13 cellular contexts compared by ENCODE assay signal in the genomic region with DNA sequence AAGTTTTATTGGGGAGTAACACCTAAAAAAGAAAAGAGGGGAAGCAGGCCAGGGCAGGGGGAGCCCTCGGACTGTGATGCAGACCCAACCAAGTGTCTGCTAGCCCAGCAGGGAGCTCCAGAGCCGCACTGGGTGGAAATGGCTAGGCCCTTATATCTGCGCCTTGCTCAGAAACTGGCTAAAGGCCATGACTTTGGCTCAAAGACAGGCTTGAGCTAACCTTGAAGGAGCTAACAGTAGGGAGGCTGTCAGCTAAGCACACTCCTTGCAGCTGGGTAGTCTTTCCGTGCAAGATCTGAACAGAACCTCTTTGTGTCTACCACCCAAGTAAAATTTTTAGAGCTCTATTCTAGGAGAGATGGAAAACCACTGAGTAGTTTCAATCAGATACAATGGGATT. TPM values are rescaled to one million over a fixed set of nuclear protein-coding genes. Genes with fewer than 3 reads are reported as not detected.
A peak's percentile ranks its signal among the peaks of the same experiment; 100 is the strongest.
DNase-seq lines count a peak whose midpoint lies in the region; ATAC-seq lines count a peak whose summit lies in the region.
"Had no signal": no experiment of that assay in that cellular context is flagged by ENCODE, and none has a peak within 500 bp of the region (broad histone marks: within the 10 kb centered on the region; RNA-seq: fewer than 3 reads in every experiment).

No MANE protein-coding gene starts in this region.

- no peaks in the 10 kb centered on the region for H3K27me3 Mint-ChIP-seq in activated CD4-positive, alpha-beta memory T cell treated with anti-CD3 and anti-CD28 coated beads, Interleukin-2, amount 10 ng/mL, durations not matched to agents 7 days and 5 days

- intact Hi-C loops in Right ventricle myocardium inferior (cut with DNase I): no loop called here
- intact Hi-C loops in Right ventricle myocardium superior (cut with DNase I): no loop called here
- intact Hi-C loops in sciatic nerve (cut with DNase I): no loop called here

- no peak overlapping the region for H3K27ac Mint-ChIP-seq in activated CD4-positive, alpha-beta memory T cell treated with anti-CD3 and anti-CD28 coated beads, Interleukin-2, amount 10 ng/mL, durations not matched to agents 7 days and 5 days
- H3K27ac Mint-ChIP-seq: CD8-positive, alpha-beta T cell; GM23338 had no signal

- DNase-seq in Right ventricle myocardium inferior (ENCODE audit: missing footprints): no peak
- no peak for DNase-seq in Right ventricle myocardium superior
- peak; percentile 43 for DNase-seq in DMS79 treated with DMSO at 0.1 percent for 48 hours (lab: John Stamatoyannopoulos, UW)
- peak; percentile 72 for DNase-seq in epidermal melanocyte (ENCODE audit: insufficient read length, low spot score)
- DNase-seq in sciatic nerve (ENCODE audit: low spot score): no peak
- no peak for DNase-seq in activated CD4-positive, alpha-beta memory T cell treated with anti-CD3 and anti-CD28 coated beads, Interleukin-2, amount 10 ng/mL, durations not matched to agents 7 days and 5 days
- DNase-seq in GDM1 (lab: John Stamatoyannopoulos, UW): no peak
- DNase-seq in GF-D8 (lab: John Stamatoyannopoulos, UW): no peak
- DNase-seq: Caco-2; CD8-positive, alpha-beta T cell; H7 had no signal

- POLR2A ChIA-PET in activated CD4-positive, alpha-beta memory T cell treated with anti-CD3 and anti-CD28 coated beads, Interleukin-2, amount 10 ng/mL, durations not matched to agents 7 days and 5 days (lab: Charles Lee): no interaction called here

- H3K4me3 Mint-ChIP-seq in activated CD4-positive, alpha-beta memory T cell treated with anti-CD3 and anti-CD28 coated beads, Interleukin-2, amount 10 ng/mL, durations not matched to agents 7 days and 5 days: no peak overlapping the region
- H3K4me3 Mint-ChIP-seq: CD14-positive monocyte; CD8-positive, alpha-beta T cell; GM23338 had no signal

- H3K9me3 Mint-ChIP-seq in activated CD4-positive, alpha-beta memory T cell treated with anti-CD3 and anti-CD28 coated beads, Interleukin-2, amount 10 ng/mL, durations not matched to agents 7 days and 5 days: no peaks in the 10 kb centered on the region
- H3K9me3 Mint-ChIP-seq: CD14-positive monocyte; CD8-positive, alpha-beta T cell; GM23338 had no signal

- peaks cover under 1% of the 10 kb centered on the region for H3K36me3 Mint-ChIP-seq in activated CD4-positive, alpha-beta memory T cell treated with anti-CD3 and anti-CD28 coated beads, Interleukin-2, amount 10 ng/mL, durations not matched to agents 7 days and 5 days (ENCODE audit: low read depth)

- ATAC-seq in Right ventricle myocardium inferior: peak; percentile 42
- no peak for ATAC-seq in Right ventricle myocardium superior (ENCODE audit: poor library complexity)
- peak; percentile 68 for ATAC-seq in sciatic nerve
- ATAC-seq: CD8-positive, alpha-beta T cell; GM23338 had no signal

- CTCF ChIA-PET in activated CD4-positive, alpha-beta memory T cell treated with anti-CD3 and anti-CD28 coated beads, Interleukin-2, amount 10 ng/mL, durations not matched to agents 7 days and 5 days (lab: Charles Lee): no interaction called here

- H3K4me1 Mint-ChIP-seq in activated CD4-positive, alpha-beta memory T cell treated with anti-CD3 and anti-CD28 coated beads, Interleukin-2, amount 10 ng/mL, durations not matched to agents 7 days and 5 days: no peaks in the 10 kb centered on the region
- H3K4me1 Mint-ChIP-seq: CD14-positive monocyte had no signal

RNA-seq across cellular contexts. Expression of gene SEPSECS, which starts 43.0 kb away (rescaled TPM):
- total RNA-seq in Right ventricle myocardium inferior (5.4 TPM), Right ventricle myocardium superior (5.0 TPM), sciatic nerve (11.3 TPM)
- total RNA-seq in activated CD4-positive, alpha-beta memory T cell treated with anti-CD3 and anti-CD28 coated beads, Interleukin-2, amount 10 ng/mL, durations not matched to agents 7 days and 5 days: 10 to 100 TPM; 15.1 to 15.2 TPM

Comparison
In these comparisons a context has a peak if more than half of its experiments do, and no peak if none do; other contexts are left out.
1. DNase-seq: peak in DMS79 treated with DMSO at 0.1 percent for 48 hours (single experiment) and epidermal melanocyte (single experiment); none in Right ventricle myocardium inferior (single experiment), Right ventricle myocardium superior (single experiment), sciatic nerve (single experiment), activated CD4-positive, alpha-beta memory T cell treated with anti-CD3 and anti-CD28 coated beads, Interleukin-2, amount 10 ng/mL, durations not matched to agents 7 days and 5 days (single experiment), GDM1 (single experiment) and GF-D8 (single experiment).